In genomic region chr9:107313555-107314096, GRCh38 we compare ENCODE assay signal across 1 cellular context.
A peak's percentile ranks its signal among the peaks of the same experiment; 100 is the strongest.
TF ChIP-seq lines count a peak whose summit lies in the region.

No MANE protein-coding gene starts in this region.

TF ChIP-seq in GM12878, 131 proteins besides CTCF, POLR2A, EP300 and RAD21:
- TF ChIP-seq PKNOX1 (IDR thresholded peaks at IDR 0.05) = no peak
- peak; percentile 25; the same call in 1 of the 2 replicates for TF ChIP-seq HDGF (IDR thresholded peaks at IDR 0.05)
- no peak for TF ChIP-seq ETV6 (conservative IDR thresholded peaks at IDR 0.05 in 1 of 2, IDR thresholded peaks at IDR 0.05 in 1 of 2; ENCODE audit: borderline replicate concordance in 1 of 2, low read depth in 1 of 2)
- TF ChIP-seq NR2F1 (conservative IDR thresholded peaks at IDR 0.05) = 0 out of 2 replicates have a peak, but pooled peaks have one; percentile 9
- peak; percentile 18 for TF ChIP-seq IKZF1 (conservative IDR thresholded peaks at IDR 0.05)
- TF ChIP-seq BCL11A (IDR thresholded peaks at IDR 0.05; ENCODE audit: low read depth, low read length) = no peak
- no peak for TF ChIP-seq SMAD5 (IDR thresholded peaks at IDR 0.05; ENCODE audit: low read depth)
- 0 out of 2 replicates have a peak, but pooled peaks have one; percentile 16 for TF ChIP-seq NFIC (IDR thresholded peaks at IDR 0.05; ENCODE audit: low read depth, low read length)
- TF ChIP-seq, protein P1, sequence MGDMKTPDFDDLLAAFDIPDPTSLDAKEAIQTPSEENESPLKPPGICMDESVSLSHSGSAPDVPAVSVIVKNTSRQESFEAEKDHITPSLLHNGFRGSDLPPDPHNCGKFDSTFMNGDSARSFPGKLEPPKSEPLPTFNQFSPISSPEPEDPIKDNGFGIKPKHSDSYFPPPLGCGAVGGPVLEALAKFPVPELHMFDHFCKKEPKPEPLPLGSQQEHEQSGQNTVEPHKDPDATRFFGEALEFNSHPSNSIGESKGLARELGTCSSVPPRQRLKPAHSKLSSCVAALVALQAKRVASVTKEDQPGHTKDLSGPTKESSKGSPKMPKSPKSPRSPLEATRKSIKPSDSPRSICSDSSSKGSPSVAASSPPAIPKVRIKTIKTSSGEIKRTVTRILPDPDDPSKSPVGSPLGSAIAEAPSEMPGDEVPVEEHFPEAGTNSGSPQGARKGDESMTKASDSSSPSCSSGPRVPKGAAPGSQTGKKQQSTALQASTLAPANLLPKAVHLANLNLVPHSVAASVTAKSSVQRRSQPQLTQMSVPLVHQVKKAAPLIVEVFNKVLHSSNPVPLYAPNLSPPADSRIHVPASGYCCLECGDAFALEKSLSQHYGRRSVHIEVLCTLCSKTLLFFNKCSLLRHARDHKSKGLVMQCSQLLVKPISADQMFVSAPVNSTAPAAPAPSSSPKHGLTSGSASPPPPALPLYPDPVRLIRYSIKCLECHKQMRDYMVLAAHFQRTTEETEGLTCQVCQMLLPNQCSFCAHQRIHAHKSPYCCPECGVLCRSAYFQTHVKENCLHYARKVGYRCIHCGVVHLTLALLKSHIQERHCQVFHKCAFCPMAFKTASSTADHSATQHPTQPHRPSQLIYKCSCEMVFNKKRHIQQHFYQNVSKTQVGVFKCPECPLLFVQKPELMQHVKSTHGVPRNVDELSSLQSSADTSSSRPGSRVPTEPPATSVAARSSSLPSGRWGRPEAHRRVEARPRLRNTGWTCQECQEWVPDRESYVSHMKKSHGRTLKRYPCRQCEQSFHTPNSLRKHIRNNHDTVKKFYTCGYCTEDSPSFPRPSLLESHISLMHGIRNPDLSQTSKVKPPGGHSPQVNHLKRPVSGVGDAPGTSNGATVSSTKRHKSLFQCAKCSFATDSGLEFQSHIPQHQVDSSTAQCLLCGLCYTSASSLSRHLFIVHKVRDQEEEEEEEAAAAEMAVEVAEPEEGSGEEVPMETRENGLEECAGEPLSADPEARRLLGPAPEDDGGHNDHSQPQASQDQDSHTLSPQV (IDR thresholded peaks at IDR 0.05) = no peak
- no peak for TF ChIP-seq SIX5 (IDR thresholded peaks at IDR 0.05; ENCODE audit: low read depth, low read length, severe bottlenecking)
- peak; percentile 92 for TF ChIP-seq ZNF24 (IDR thresholded peaks at IDR 0.05)
- TF ChIP-seq, protein P2, sequence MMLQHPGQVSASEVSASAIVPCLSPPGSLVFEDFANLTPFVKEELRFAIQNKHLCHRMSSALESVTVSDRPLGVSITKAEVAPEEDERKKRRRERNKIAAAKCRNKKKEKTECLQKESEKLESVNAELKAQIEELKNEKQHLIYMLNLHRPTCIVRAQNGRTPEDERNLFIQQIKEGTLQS (IDR thresholded peaks at IDR 0.05; ENCODE audit: borderline replicate concordance, extremely low read depth, low read depth, low read length) = no peak
- TF ChIP-seq ATF7 (IDR thresholded peaks at IDR 0.05; ENCODE audit: low read depth) = no peak
- TF ChIP-seq FOS (IDR thresholded peaks at IDR 0.05; ENCODE audit: borderline replicate concordance, extremely low read depth, insufficient read length) = no peak
- TF ChIP-seq MEF2A (IDR thresholded peaks at IDR 0.05; ENCODE audit: insufficient read depth, low read depth, low read length) = no peak
- no peak for TF ChIP-seq TAF1 (IDR thresholded peaks at IDR 0.05; ENCODE audit: borderline replicate concordance, low read depth, low read length)
- no peak for TF ChIP-seq NFXL1 (IDR thresholded peaks at IDR 0.05; ENCODE audit: borderline replicate concordance)
- no peak for TF ChIP-seq CEBPB (IDR thresholded peaks at IDR 0.05; ENCODE audit: borderline replicate concordance in 1 of 2, low read depth in 2 of 2, low read length in 2 of 2)
- no peak for TF ChIP-seq ZZZ3 (IDR thresholded peaks at IDR 0.05; ENCODE audit: control insufficient read depth, insufficient read length, low read depth)
- no peak for TF ChIP-seq MTA3 (IDR thresholded peaks at IDR 0.05; ENCODE audit: borderline replicate concordance, low read length)
- TF ChIP-seq GATAD2B (conservative IDR thresholded peaks at IDR 0.05; ENCODE audit: low read depth) = no peak
- TF ChIP-seq PBX3 (IDR thresholded peaks at IDR 0.05; ENCODE audit: insufficient replicate concordance, low read depth, low read length) = no peak
- no peak for TF ChIP-seq KDM1A (IDR thresholded peaks at IDR 0.05; ENCODE audit: borderline replicate concordance)
- TF ChIP-seq USF1 (IDR thresholded peaks at IDR 0.05; ENCODE audit: borderline replicate concordance, extremely low read length, insufficient read depth, low read depth, low read length) = no peak
- no peak for TF ChIP-seq RUNX3 (IDR thresholded peaks at IDR 0.05; ENCODE audit: low read length)
- TF ChIP-seq JUNB (IDR thresholded peaks at IDR 0.05) = peak; percentile 58; the same call in 1 of the 2 replicates
- TF ChIP-seq SIN3A (IDR thresholded peaks at IDR 0.05; ENCODE audit: low read depth, low read length) = no peak
- no peak for TF ChIP-seq NR2C2 (IDR thresholded peaks at IDR 0.05; ENCODE audit: borderline replicate concordance, control insufficient read depth, insufficient read length, low read depth)
- no peak for TF ChIP-seq EZH2 (IDR thresholded peaks at IDR 0.05; ENCODE audit: borderline replicate concordance, control insufficient read depth, low read depth, low read length)
- no peak for TF ChIP-seq CHD2 (IDR thresholded peaks at IDR 0.05; ENCODE audit: borderline replicate concordance, low read depth, low read length)
- TF ChIP-seq, protein P3, sequence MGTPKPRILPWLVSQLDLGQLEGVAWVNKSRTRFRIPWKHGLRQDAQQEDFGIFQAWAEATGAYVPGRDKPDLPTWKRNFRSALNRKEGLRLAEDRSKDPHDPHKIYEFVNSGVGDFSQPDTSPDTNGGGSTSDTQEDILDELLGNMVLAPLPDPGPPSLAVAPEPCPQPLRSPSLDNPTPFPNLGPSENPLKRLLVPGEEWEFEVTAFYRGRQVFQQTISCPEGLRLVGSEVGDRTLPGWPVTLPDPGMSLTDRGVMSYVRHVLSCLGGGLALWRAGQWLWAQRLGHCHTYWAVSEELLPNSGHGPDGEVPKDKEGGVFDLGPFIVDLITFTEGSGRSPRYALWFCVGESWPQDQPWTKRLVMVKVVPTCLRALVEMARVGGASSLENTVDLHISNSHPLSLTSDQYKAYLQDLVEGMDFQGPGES (IDR thresholded peaks at IDR 0.05) = no peak
- no peak for TF ChIP-seq CBX3 (IDR thresholded peaks at IDR 0.05; ENCODE audit: borderline replicate concordance, low read depth)
- no peak for TF ChIP-seq SPI1 (IDR thresholded peaks at IDR 0.05; ENCODE audit: borderline replicate concordance, insufficient read depth, low read depth, low read length)
- TF ChIP-seq SUZ12 (IDR thresholded peaks at IDR 0.05; ENCODE audit: unreplicated experiment) = no peak
- TF ChIP-seq NFYA (IDR thresholded peaks at IDR 0.05; ENCODE audit: borderline replicate concordance, low read depth, low read length) = no peak
- no peak for TF ChIP-seq ZNF622 (IDR thresholded peaks at IDR 0.05)
- no peak for TF ChIP-seq EGR1 (IDR thresholded peaks at IDR 0.05; ENCODE audit: borderline replicate concordance in 1 of 2, low read depth in 2 of 2, low read length in 2 of 2)
- no peak for TF ChIP-seq MYB (IDR thresholded peaks at IDR 0.05; ENCODE audit: borderline replicate concordance, low read depth, low read length)
- TF ChIP-seq ZNF687 (IDR thresholded peaks at IDR 0.05) = no peak
